21 cellular contexts compared by ENCODE assay signal in genomic region chr9:17165734-17166133, GRCh38. TPM values are rescaled to one million over a fixed set of nuclear protein-coding genes. Genes with fewer than 3 reads are reported as not detected.
DNase-seq lines count a peak whose midpoint lies in the region; ATAC-seq and TF ChIP-seq lines count a peak whose summit lies in the region.
"Had no signal": no experiment of that assay in that cellular context is flagged by ENCODE, and none has a peak within 500 bp of the region (broad histone marks: within the 10 kb centered on the region; RNA-seq: fewer than 3 reads in every experiment).

No MANE protein-coding gene starts in this region.

- TF ChIP-seq CTCF in neural crest cell (conservative IDR thresholded peaks at IDR 0.05): no peak

- in situ Hi-C loops in KBM-7 (cut with MboI; ENCODE audit: low pct_unique_long_range_greater_than_20kb, low sequenced_read_pairs): no loop called here

- DNase-seq in AML-193 (lab: John Stamatoyannopoulos, UW) (peak; percentile 1 to 24), KBM-7 (peak; percentile 18), OCI-M1 (lab: John Stamatoyannopoulos, UW) (peak; percentile 49), neural crest cell (ENCODE audit: low read depth, low spot score) (no peak), NCI-H2196 treated with DMSO at 0.1 percent for 48 hours (lab: John Stamatoyannopoulos, UW; ENCODE audit: unreplicated experiment) (no peak)
- DNase-seq: CD8-positive, alpha-beta memory T cell; DMS 273 treated with DMSO at 0.1 percent for 48 hours; DND-41; H9; KG1; MM.1S; NCI-H1105 treated with DMSO at 0.1 percent for 48 hours; NCI-H2029; NCI-H2227 treated with DMSO at 0.1 percent for 48 hours; NCI-H526 treated with DMSO at 0.1 percent for 48 hours; SK-N-SH; T-helper 2 cell had no signal

- H3K27me3 Mint-ChIP-seq in neural crest cell (ENCODE audit: low read depth): no peaks in the 10 kb centered on the region
- H3K27me3 Mint-ChIP-seq: B cell; CD8-positive, alpha-beta memory T cell had no signal

- H3K27ac Mint-ChIP-seq in neural crest cell (ENCODE audit: unreplicated experiment): peak overlapping the region; percentile 25
- H3K27ac Mint-ChIP-seq: B cell; CD8-positive, alpha-beta memory T cell; GM23338 had no signal

- peaks cover 19% of the 10 kb centered on the region for H3K36me3 Mint-ChIP-seq in neural crest cell (ENCODE audit: low read depth)
- H3K36me3 Mint-ChIP-seq: CD8-positive, alpha-beta memory T cell had no signal

- no peak overlapping the region for H3K4me3 Mint-ChIP-seq in neural crest cell
- H3K4me3 Mint-ChIP-seq: B cell; CD8-positive, alpha-beta memory T cell; GM23338; H9 had no signal

- peaks cover 23% of the 10 kb centered on the region for H3K4me1 Mint-ChIP-seq in neural crest cell
- H3K4me1 Mint-ChIP-seq: B cell; CD8-positive, alpha-beta memory T cell; GM23338; H9 had no signal

- ATAC-seq in GM19324 (IDR thresholded peaks at IDR 0.05; ENCODE audit: low FRiP score, unreplicated experiment): no peak
- no peak for ATAC-seq in HG02623 (IDR thresholded peaks at IDR 0.05; ENCODE audit: unreplicated experiment)
- ATAC-seq: GM23338 had no signal

- peaks cover 12% of the 10 kb centered on the region for H3K9me3 Mint-ChIP-seq in neural crest cell

RNA-seq across cellular contexts. Expression of gene CNTLN, which starts 30.9 kb away (rescaled TPM):
- total RNA-seq in neural crest cell: 16.7 and 18.0 TPM in 2 replicates

Comparison
In these comparisons a context has a peak if more than half of its experiments do, and no peak if none do; other contexts are left out.
1. DNase-seq: peak in AML-193 (2 of 2), KBM-7 (single experiment) and OCI-M1 (single experiment); none in neural crest cell (single experiment) and NCI-H2196 treated with DMSO at 0.1 percent for 48 hours (single experiment).